In the genomic region with DNA sequence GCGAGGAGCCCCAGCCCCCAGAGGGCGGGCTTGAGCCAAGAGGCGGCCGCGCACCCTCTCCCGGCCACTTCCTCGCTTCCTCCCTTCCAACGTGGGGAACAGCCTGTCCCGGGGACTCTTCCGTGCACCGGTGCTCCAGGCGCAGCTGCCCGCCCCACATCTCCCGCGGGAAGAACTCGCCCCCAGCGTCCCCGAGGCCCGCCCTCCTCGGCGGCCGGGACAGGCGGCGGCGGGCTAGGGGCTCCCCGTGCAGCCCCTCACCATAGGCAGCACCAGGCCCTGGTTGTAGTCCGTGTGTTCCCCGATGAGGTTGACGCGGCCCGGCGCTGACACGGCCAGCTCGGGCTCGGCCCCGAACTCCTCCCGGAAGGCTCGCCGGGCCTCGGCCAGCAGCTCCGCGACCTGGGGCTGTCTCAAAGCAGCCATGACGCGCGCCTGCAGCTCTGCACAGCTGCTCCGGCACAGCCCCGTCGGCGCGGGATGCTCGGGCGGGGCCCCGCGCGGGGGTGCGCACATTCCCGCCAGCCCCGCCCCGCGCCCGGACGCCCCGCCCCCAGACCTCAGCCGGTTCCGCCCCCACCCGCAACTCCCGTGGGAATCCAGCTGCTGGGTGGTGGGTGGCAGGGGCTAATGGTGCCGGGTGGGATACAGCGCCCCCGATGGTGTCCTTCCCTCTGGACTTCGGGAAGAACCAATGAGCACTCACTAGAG, we compare ENCODE assay signal across 8 cellular contexts. TPM values are rescaled to one million over a fixed set of nuclear protein-coding genes. Genes with fewer than 3 reads are reported as not detected.
DNase-seq lines count a peak whose midpoint lies in the region; ATAC-seq and TF ChIP-seq lines count a peak whose summit lies in the region.

Gene GALK1, minus strand, starts transcription at position 482 of the 711 bp plus-strand sequence. Its CDS starts 56 bp downstream, at position 426.

- peaks cover 13 to 29% of the 10 kb centered on the region in 2 experiments for H3K4me1 ChIP-seq in HCT116 (ENCODE audit: control insufficient read depth in 1 of 2, insufficient read depth in 2 of 2, low read length in 2 of 2)

- CTCF ChIA-PET in HCT116 (lab: Charles Lee): interaction anchor here (0.6 to 7.9 kb wide), 18 partner anchors 9 to 249 kb away, joined by 3 to 73 read pairs (median 4); partner anchors contain the start of genes SMIM5, TSEN54 and WBP2

- no peaks in the 10 kb centered on the region for H4K20me1 ChIP-seq in HCT116 (ENCODE audit: insufficient read depth)

- peak; percentile 71 for TF ChIP-seq CTCF in GM12864 (IDR thresholded peaks at IDR 0.05; ENCODE audit: low read depth, low read length, missing control alignments)
- TF ChIP-seq CTCF in HCT116 (IDR thresholded peaks at IDR 0.05 in 2 of 3, conservative IDR thresholded peaks at IDR 0.05 in 1 of 3; ENCODE audit: borderline replicate concordance in 1 of 3, insufficient read depth in 1 of 3, low read depth in 2 of 3, low read length in 2 of 3): peak in 2 of 3 experiments; percentile 65 to 94; a peak in 4 of 6 replicates

- DNase-seq in GM12864 (ENCODE audit: low read depth): no peak
- DNase-seq in HCT116 (ENCODE audit: low read depth, low spot score): no peak
- peak; percentile 49 for DNase-seq in NCI-H2171 (lab: John Stamatoyannopoulos, UW)
- DNase-seq in activated CD4-positive, alpha-beta T cell treated with anti-CD3 and anti-CD28 coated beads for 24 hours (ENCODE audit: low read depth in 2 of 2): peak; percentile 49 to 63
- DNase-seq in left lobe of liver (ENCODE audit: low spot score): peak; percentile 81
- DNase-seq in stimulated activated CD4-positive, alpha-beta T cell treated with anti-CD3 and anti-CD28 coated beads, Interleukin-2, amount 100 ng/mL, for 4 hours (ENCODE audit: low read depth): peak; percentile 62

- H3K4me3 ChIP-seq in GM12864 (ENCODE audit: low read depth, low read length): peak within 1 kb of the TSS; percentile 85
- H3K4me3 ChIP-seq in HCT116 (replicated peaks in 1 of 2; ENCODE audit: low read depth in 1 of 2, low read length in 2 of 2): peak within 1 kb of the TSS; percentile 84 to 91

- H3K79me2 ChIP-seq in HCT116 (ENCODE audit: insufficient read depth, low read length): 0 out of 2 replicates have a peak, but pooled peaks cover 6% of the 10 kb centered on the region

- POLR2A ChIA-PET in HCT116 (lab: Charles Lee): interaction anchor here (0.7 to 4.3 kb wide), 6 partner anchors 9 to 111 kb away, joined by 3 to 74 read pairs (median 6); partner anchors contain the start of gene UNK

- no peaks in the 10 kb centered on the region for H3K9me3 ChIP-seq in HCT116 (ENCODE audit: control insufficient read depth in 1 of 2, insufficient read depth in 1 of 2, low read depth in 1 of 2, low read length in 2 of 2)

- RAD21 ChIA-PET in HCT116 (lab: Charles Lee; ENCODE audit: low non-redundant PET in 1 of 2, low total read pairs in 2 of 2, uncharacterized antibody in 2 of 2, unreplicated experiment in 2 of 2): interaction anchor here (0.7 to 1.1 kb wide), 6 partner anchors 15 to 132 kb away, joined by 3 to 6 read pairs (median 4); partner anchors contain the start of gene WBP2 (in 1 of the 2)

- H3K36me3 ChIP-seq in HCT116 (ENCODE audit: control insufficient read depth in 1 of 2, insufficient read depth in 2 of 2, low read length in 2 of 2): 0 out of 4 replicates have a peak, but pooled peaks cover 0 to 3% of the 10 kb centered on the region in 2 experiments

- no TSS peak for BruUV-seq in HCT116 (replicated peaks; lab: Mats Ljungman, UMichigan)

- TF ChIP-seq POLR2A in HCT116 (IDR thresholded peaks at IDR 0.05; ENCODE audit: borderline replicate concordance, extremely low read depth, insufficient read depth, insufficient read length): no peak

- peak within 1 kb of the TSS; percentile 100 for H3K4me2 ChIP-seq in HCT116 (ENCODE audit: low read length)

- peak; percentile 85 for ATAC-seq in HCT116
- ATAC-seq in left lobe of liver: peak; percentile 87
- ATAC-seq in HG02885 (IDR thresholded peaks at IDR 0.05; ENCODE audit: poor library complexity, unreplicated experiment): no peak

- H3K27ac ChIP-seq in HCT116 (ENCODE audit: low read depth, low read length): peak within 1 kb of the TSS; percentile 78
- peak within 1 kb of the TSS; percentile 81 for H3K27ac ChIP-seq in cingulate gyrus (ENCODE audit: low read depth, low read length)

- peak within 1 kb of the TSS; percentile 70 for H2AFZ ChIP-seq in HCT116 (ENCODE audit: low read depth, low read length, poor library complexity, severe bottlenecking)

- peak within 1 kb of the TSS; percentile 89 for H3K9ac ChIP-seq in HCT116 (ENCODE audit: low read length)

- no peaks in the 10 kb centered on the region for H3K27me3 ChIP-seq in HCT116 (ENCODE audit: insufficient read depth, low read length)

- intact Hi-C loops in HCT116 (cut with micrococcal nuclease): no loop called here

- no peaks in the 10 kb centered on the region for H3K9me2 ChIP-seq in HCT116 (ENCODE audit: insufficient read depth)

- peak; percentile 86 for TF ChIP-seq RAD21 in HCT116 (IDR thresholded peaks at IDR 0.05; ENCODE audit: low read depth)

TF ChIP-seq in HCT116, 20 proteins besides CTCF, POLR2A, EP300 and RAD21:
- TF ChIP-seq, protein P1, sequence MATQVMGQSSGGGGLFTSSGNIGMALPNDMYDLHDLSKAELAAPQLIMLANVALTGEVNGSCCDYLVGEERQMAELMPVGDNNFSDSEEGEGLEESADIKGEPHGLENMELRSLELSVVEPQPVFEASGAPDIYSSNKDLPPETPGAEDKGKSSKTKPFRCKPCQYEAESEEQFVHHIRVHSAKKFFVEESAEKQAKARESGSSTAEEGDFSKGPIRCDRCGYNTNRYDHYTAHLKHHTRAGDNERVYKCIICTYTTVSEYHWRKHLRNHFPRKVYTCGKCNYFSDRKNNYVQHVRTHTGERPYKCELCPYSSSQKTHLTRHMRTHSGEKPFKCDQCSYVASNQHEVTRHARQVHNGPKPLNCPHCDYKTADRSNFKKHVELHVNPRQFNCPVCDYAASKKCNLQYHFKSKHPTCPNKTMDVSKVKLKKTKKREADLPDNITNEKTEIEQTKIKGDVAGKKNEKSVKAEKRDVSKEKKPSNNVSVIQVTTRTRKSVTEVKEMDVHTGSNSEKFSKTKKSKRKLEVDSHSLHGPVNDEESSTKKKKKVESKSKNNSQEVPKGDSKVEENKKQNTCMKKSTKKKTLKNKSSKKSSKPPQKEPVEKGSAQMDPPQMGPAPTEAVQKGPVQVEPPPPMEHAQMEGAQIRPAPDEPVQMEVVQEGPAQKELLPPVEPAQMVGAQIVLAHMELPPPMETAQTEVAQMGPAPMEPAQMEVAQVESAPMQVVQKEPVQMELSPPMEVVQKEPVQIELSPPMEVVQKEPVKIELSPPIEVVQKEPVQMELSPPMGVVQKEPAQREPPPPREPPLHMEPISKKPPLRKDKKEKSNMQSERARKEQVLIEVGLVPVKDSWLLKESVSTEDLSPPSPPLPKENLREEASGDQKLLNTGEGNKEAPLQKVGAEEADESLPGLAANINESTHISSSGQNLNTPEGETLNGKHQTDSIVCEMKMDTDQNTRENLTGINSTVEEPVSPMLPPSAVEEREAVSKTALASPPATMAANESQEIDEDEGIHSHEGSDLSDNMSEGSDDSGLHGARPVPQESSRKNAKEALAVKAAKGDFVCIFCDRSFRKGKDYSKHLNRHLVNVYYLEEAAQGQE (IDR thresholded peaks at IDR 0.05; ENCODE audit: low read depth): no peak
- TF ChIP-seq YY1 (IDR thresholded peaks at IDR 0.05; ENCODE audit: extremely low read depth, insufficient replicate concordance, low read depth, low read length) (peak; percentile 64), POLR2AphosphoS5 (IDR thresholded peaks at IDR 0.05; ENCODE audit: low read depth, low read length) (peak; percentile 72; the same call in 1 of the 2 replicates), ZFX (IDR thresholded peaks at IDR 0.05) (peak; percentile 87; the same call in 1 of the 2 replicates), SIN3A (IDR thresholded peaks at IDR 0.05; ENCODE audit: low read depth) (peak; percentile 62; the same call in 1 of the 2 replicates), MAX (IDR thresholded peaks at IDR 0.05) (peak; percentile 89)

RNA-seq across cellular contexts. Expression of gene GALK1, which starts in this region (rescaled TPM):
- 57.8 TPM for total RNA-seq in HCT116 (2021; ENCODE audit: unreplicated experiment)
- 64.9 and 68.3 TPM in 2 replicates for polyA plus RNA-seq in HCT116 (2012)
- 90.9 TPM for total RNA-seq in left lobe of liver

Comparison
In these comparisons a context has a peak if more than half of its experiments do, and no peak if none do; other contexts are left out.
1. DNase-seq: peak in NCI-H2171 (single experiment), activated CD4-positive, alpha-beta T cell treated with anti-CD3 and anti-CD28 coated beads for 24 hours (2 of 2), left lobe of liver (single experiment) and stimulated activated CD4-positive, alpha-beta T cell treated with anti-CD3 and anti-CD28 coated beads, Interleukin-2, amount 100 ng/mL, for 4 hours (single experiment); none in GM12864 (single experiment) and HCT116 (single experiment).